In the genomic region with DNA sequence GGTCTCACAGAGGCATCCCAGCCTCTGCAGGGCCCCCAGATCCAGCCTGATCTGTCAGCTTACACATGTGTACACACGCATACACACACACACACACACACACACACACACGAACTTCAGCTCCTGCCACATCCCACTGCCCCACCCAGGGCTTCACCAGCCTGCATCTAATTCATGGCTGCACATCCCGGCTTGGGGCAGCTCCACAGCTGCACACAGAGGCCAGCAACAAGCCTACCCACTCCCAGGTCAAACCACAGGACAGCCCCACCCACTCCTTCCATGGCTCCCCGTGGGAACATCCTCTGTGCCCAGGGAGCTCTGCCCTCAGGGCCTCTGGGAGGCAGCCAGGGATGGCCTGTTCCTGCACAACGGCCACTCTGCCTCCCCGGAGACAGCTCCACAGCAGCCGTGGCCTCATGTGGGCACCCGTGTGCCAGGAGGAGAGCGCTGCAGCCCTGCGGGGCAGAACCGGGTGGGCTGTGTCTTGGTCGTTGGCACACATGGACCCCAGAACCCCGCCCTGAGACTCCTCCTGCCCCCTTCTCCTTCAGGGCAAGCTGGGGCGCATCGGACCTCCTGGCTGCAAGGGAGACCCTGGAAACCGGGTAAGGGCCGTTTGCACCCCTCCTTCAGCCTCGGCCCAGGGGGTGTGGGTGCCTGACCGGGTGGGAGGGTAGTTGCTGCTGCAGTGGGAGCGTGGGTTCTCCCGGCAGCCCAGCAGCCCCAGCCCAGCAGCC, we compare ENCODE assay signal across 9 cellular contexts. TPM values are rescaled to one million over a fixed set of nuclear protein-coding genes. Genes with fewer than 3 reads are reported as not detected.
DNase-seq lines count a peak whose midpoint lies in the region; ATAC-seq and TF ChIP-seq lines count a peak whose summit lies in the region.
"Had no signal": no experiment of that assay in that cellular context is flagged by ENCODE, and none has a peak within 500 bp of the region (broad histone marks: within the 10 kb centered on the region; RNA-seq: fewer than 3 reads in every experiment).

No MANE protein-coding gene starts in this region.

- no peak for ATAC-seq in activated B cell treated with CpG ODN at 0.5 μM for 24 hours (ENCODE audit: low read depth)
- ATAC-seq in left colon = no peak
- no peak for ATAC-seq in GM19328 (IDR thresholded peaks at IDR 0.05; ENCODE audit: unreplicated experiment)

- CTCF ChIA-PET in activated B cell treated with CpG ODN at 0.5 μM for 24 hours (lab: Charles Lee) = no interaction called here

- intact Hi-C loops in activated B cell treated with CpG ODN at 0.5 μM for 24 hours (cut with micrococcal nuclease) = no loop called here
- intact Hi-C loops in left colon (cut with DNase I, micrococcal nuclease) = no loop called here
- intact Hi-C loops in activated T-helper 1 cell treated with anti-CD3 and anti-CD28 coated beads, Interleukin-12 subunit alpha, Interleukin-12 subunit beta, Interleukin-2, Interleukin-4 antibody, amounts not matched to agents 30 ng/mL and 10 ng/mL and 1 ng/mL, durations not matched to agents 14 hours and 24 hours and 36 hours (cut with micrococcal nuclease) = no loop called here

- DNase-seq in activated T-cell treated with anti-CD3 and anti-CD28 coated beads, Interleukin-2, amount 50 U/mL, for 24 hours = peak; percentile 22
- DNase-seq in activated T-cell treated with anti-CD3 and anti-CD28 coated beads, Interleukin-2, amount 50 U/mL, for 48 hours = no peak
- peak; percentile 14 for DNase-seq in activated B cell treated with CpG ODN at 0.5 μM for 24 hours
- DNase-seq in left colon = peak; percentile 2 to 23
- DNase-seq in type B pancreatic cell (ENCODE audit: extremely low spot score, unreplicated experiment) = peak; percentile 66
- DNase-seq in activated T-helper 1 cell treated with anti-CD3 and anti-CD28 coated beads, Interleukin-12 subunit alpha, Interleukin-12 subunit beta, Interleukin-2, Interleukin-4 antibody, amounts not matched to agents 30 ng/mL and 10 ng/mL and 1 ng/mL, durations not matched to agents 14 hours and 24 hours and 36 hours (ENCODE audit: low spot score) = no peak
- DNase-seq in DMS153 treated with DMSO at 0.1 percent for 48 hours (lab: John Stamatoyannopoulos, UW; ENCODE audit: unreplicated experiment) = no peak
- DNase-seq: NCI-H187 had no signal

- peaks cover 7% of the 10 kb centered on the region for H3K36me3 Mint-ChIP-seq in activated T-cell treated with anti-CD3 and anti-CD28 coated beads, Interleukin-2, amount 50 U/mL, for 24 hours (ENCODE audit: low read depth)
- H3K36me3 Mint-ChIP-seq in activated B cell treated with CpG ODN at 0.5 μM for 24 hours (ENCODE audit: low read depth) = no peaks in the 10 kb centered on the region
- H3K36me3 Mint-ChIP-seq in type B pancreatic cell = peaks cover 3% of the 10 kb centered on the region
- H3K36me3 Mint-ChIP-seq in activated T-helper 1 cell treated with anti-CD3 and anti-CD28 coated beads, Interleukin-12 subunit alpha, Interleukin-12 subunit beta, Interleukin-2, Interleukin-4 antibody, amounts not matched to agents 30 ng/mL and 10 ng/mL and 1 ng/mL, durations not matched to agents 14 hours and 24 hours and 36 hours (ENCODE audit: low read depth) = no peaks in the 10 kb centered on the region

- TF ChIP-seq CTCF in activated B cell treated with CpG ODN at 0.5 μM for 24 hours (IDR thresholded peaks at IDR 0.05) (no peak), type B pancreatic cell (conservative IDR thresholded peaks at IDR 0.05) (no peak)

- POLR2A ChIA-PET in activated B cell treated with CpG ODN at 0.5 μM for 24 hours (lab: Charles Lee) = no interaction called here

- no peaks in the 10 kb centered on the region for H3K4me1 Mint-ChIP-seq in activated T-cell treated with anti-CD3 and anti-CD28 coated beads, Interleukin-2, amount 50 U/mL, for 24 hours (ENCODE audit: low read depth)
- H3K4me1 Mint-ChIP-seq in activated B cell treated with CpG ODN at 0.5 μM for 24 hours (no peaks in the 10 kb centered on the region), type B pancreatic cell (ENCODE audit: unreplicated experiment) (no peaks in the 10 kb centered on the region)
- no peaks in the 10 kb centered on the region for H3K4me1 Mint-ChIP-seq in activated T-helper 1 cell treated with anti-CD3 and anti-CD28 coated beads, Interleukin-12 subunit alpha, Interleukin-12 subunit beta, Interleukin-2, Interleukin-4 antibody, amounts not matched to agents 30 ng/mL and 10 ng/mL and 1 ng/mL, durations not matched to agents 14 hours and 24 hours and 36 hours (ENCODE audit: low read depth)

- H3K27ac Mint-ChIP-seq in activated T-cell treated with anti-CD3 and anti-CD28 coated beads, Interleukin-2, amount 50 U/mL, for 24 hours = no peak overlapping the region
- no peak overlapping the region for H3K27ac Mint-ChIP-seq in activated B cell treated with CpG ODN at 0.5 μM for 24 hours
- no peak overlapping the region for H3K27ac Mint-ChIP-seq in type B pancreatic cell
- no peak overlapping the region for H3K27ac Mint-ChIP-seq in activated T-helper 1 cell treated with anti-CD3 and anti-CD28 coated beads, Interleukin-12 subunit alpha, Interleukin-12 subunit beta, Interleukin-2, Interleukin-4 antibody, amounts not matched to agents 30 ng/mL and 10 ng/mL and 1 ng/mL, durations not matched to agents 14 hours and 24 hours and 36 hours

- no peaks in the 10 kb centered on the region for H3K27me3 Mint-ChIP-seq in activated T-cell treated with anti-CD3 and anti-CD28 coated beads, Interleukin-2, amount 50 U/mL, for 24 hours
- no peaks in the 10 kb centered on the region for H3K27me3 Mint-ChIP-seq in activated B cell treated with CpG ODN at 0.5 μM for 24 hours
- H3K27me3 Mint-ChIP-seq in type B pancreatic cell = no peaks in the 10 kb centered on the region
- no peaks in the 10 kb centered on the region for H3K27me3 Mint-ChIP-seq in activated T-helper 1 cell treated with anti-CD3 and anti-CD28 coated beads, Interleukin-12 subunit alpha, Interleukin-12 subunit beta, Interleukin-2, Interleukin-4 antibody, amounts not matched to agents 30 ng/mL and 10 ng/mL and 1 ng/mL, durations not matched to agents 14 hours and 24 hours and 36 hours (ENCODE audit: insufficient read depth)

- H3K4me3 Mint-ChIP-seq in activated T-cell treated with anti-CD3 and anti-CD28 coated beads, Interleukin-2, amount 50 U/mL, for 24 hours = no peak overlapping the region
- H3K4me3 Mint-ChIP-seq in activated B cell treated with CpG ODN at 0.5 μM for 24 hours = no peak overlapping the region
- no peak overlapping the region for H3K4me3 Mint-ChIP-seq in type B pancreatic cell
- no peak overlapping the region for H3K4me3 Mint-ChIP-seq in activated T-helper 1 cell treated with anti-CD3 and anti-CD28 coated beads, Interleukin-12 subunit alpha, Interleukin-12 subunit beta, Interleukin-2, Interleukin-4 antibody, amounts not matched to agents 30 ng/mL and 10 ng/mL and 1 ng/mL, durations not matched to agents 14 hours and 24 hours and 36 hours

- H3K9me3 Mint-ChIP-seq in activated T-cell treated with anti-CD3 and anti-CD28 coated beads, Interleukin-2, amount 50 U/mL, for 24 hours = no peaks in the 10 kb centered on the region
- H3K9me3 Mint-ChIP-seq in activated B cell treated with CpG ODN at 0.5 μM for 24 hours = no peaks in the 10 kb centered on the region
- H3K9me3 Mint-ChIP-seq in type B pancreatic cell = no peaks in the 10 kb centered on the region
- H3K9me3 Mint-ChIP-seq in activated T-helper 1 cell treated with anti-CD3 and anti-CD28 coated beads, Interleukin-12 subunit alpha, Interleukin-12 subunit beta, Interleukin-2, Interleukin-4 antibody, amounts not matched to agents 30 ng/mL and 10 ng/mL and 1 ng/mL, durations not matched to agents 14 hours and 24 hours and 36 hours = no peaks in the 10 kb centered on the region

RNA-seq across cellular contexts. Expression of a gene that starts 19.1 kb away (rescaled TPM):
- total RNA-seq in activated B cell treated with CpG ODN at 0.5 μM for 24 hours (0.40 and 1.4 TPM in 2 replicates), left colon (100 to 1,000 TPM in 1 of 2 donors, 10 to 100 TPM in 1; 65.5 to 193 TPM), type B pancreatic cell (ENCODE audit: low replicate concordance) (23.8 and 114 TPM in 2 replicates)
- total RNA-seq in activated T-helper 1 cell treated with anti-CD3 and anti-CD28 coated beads, Interleukin-12 subunit alpha, Interleukin-12 subunit beta, Interleukin-2, Interleukin-4 antibody, amounts not matched to agents 30 ng/mL and 10 ng/mL and 1 ng/mL, durations not matched to agents 14 hours and 24 hours and 36 hours = 1.4 and 2.1 TPM in 2 replicates

RNA-seq across cellular contexts. Expression of a gene that starts 38.4 kb away (rescaled TPM):
- total RNA-seq in activated B cell treated with CpG ODN at 0.5 μM for 24 hours = 0.69 and 0.73 TPM in 2 replicates
- total RNA-seq in left colon = under 1 TPM; 0.22 to 0.52 TPM
- total RNA-seq in type B pancreatic cell (ENCODE audit: low replicate concordance) = 26.9 and 45.0 TPM in 2 replicates
- 0.56 and 0.62 TPM in 2 replicates for total RNA-seq in activated T-helper 1 cell treated with anti-CD3 and anti-CD28 coated beads, Interleukin-12 subunit alpha, Interleukin-12 subunit beta, Interleukin-2, Interleukin-4 antibody, amounts not matched to agents 30 ng/mL and 10 ng/mL and 1 ng/mL, durations not matched to agents 14 hours and 24 hours and 36 hours

Comparison
In these comparisons a context has a peak if more than half of its experiments do, and no peak if none do; other contexts are left out.
1. DNase-seq: peak in activated T-cell treated with anti-CD3 and anti-CD28 coated beads, Interleukin-2, amount 50 U/mL, for 24 hours (single experiment), activated B cell treated with CpG ODN at 0.5 μM for 24 hours (single experiment), left colon (2 of 2) and type B pancreatic cell (single experiment); none in activated T-cell treated with anti-CD3 and anti-CD28 coated beads, Interleukin-2, amount 50 U/mL, for 48 hours (0 of 2), activated T-helper 1 cell treated with anti-CD3 and anti-CD28 coated beads, Interleukin-12 subunit alpha, Interleukin-12 subunit beta, Interleukin-2, Interleukin-4 antibody, amounts not matched to agents 30 ng/mL and 10 ng/mL and 1 ng/mL, durations not matched to agents 14 hours and 24 hours and 36 hours (single experiment) and DMS153 treated with DMSO at 0.1 percent for 48 hours (single experiment).
2. RNA of a gene that starts 38.4 kb away (total RNA-seq): 26.9 to 45.0 TPM in type B pancreatic cell; 0.69 to 0.73 TPM in activated B cell treated with CpG ODN at 0.5 μM for 24 hours, 0.56 to 0.62 TPM in activated T-helper 1 cell treated with anti-CD3 and anti-CD28 coated beads, Interleukin-12 subunit alpha, Interleukin-12 subunit beta, Interleukin-2, Interleukin-4 antibody, amounts not matched to agents 30 ng/mL and 10 ng/mL and 1 ng/mL, durations not matched to agents 14 hours and 24 hours and 36 hours and 0.22 to 0.52 TPM in left colon; every median in the first group is over 10 times any median in the second.